Comparison of ENCODE assay signal across 2 cellular contexts in the genomic region with DNA sequence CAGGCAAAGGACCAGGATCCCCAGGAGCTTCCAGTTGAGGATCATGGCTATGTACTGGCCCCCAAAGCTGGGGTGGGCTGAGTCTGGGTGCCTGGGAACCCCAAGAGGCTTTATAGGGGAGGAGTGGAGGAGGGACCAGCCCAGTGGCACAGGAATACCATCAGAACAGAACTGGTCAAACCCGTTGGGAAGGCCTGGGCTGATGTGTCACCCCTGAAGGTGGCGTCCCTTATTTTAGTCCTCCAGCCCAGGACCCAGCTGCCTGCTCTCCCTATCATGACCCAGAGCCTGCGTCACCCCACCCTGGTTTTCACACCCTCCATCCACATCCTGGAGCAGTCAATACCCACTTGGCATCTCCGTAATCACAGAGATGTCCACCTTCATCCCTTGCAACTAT.
TF ChIP-seq lines count a peak whose summit lies in the region.

A gene (minus strand): TSS at position 85 of the 400 bp plus-strand sequence. CDS start 40 bp downstream, at position 45.

TF ChIP-seq in GM23338, 12 proteins besides CTCF, POLR2A, EP300 and RAD21:
- TF ChIP-seq, protein P1, sequence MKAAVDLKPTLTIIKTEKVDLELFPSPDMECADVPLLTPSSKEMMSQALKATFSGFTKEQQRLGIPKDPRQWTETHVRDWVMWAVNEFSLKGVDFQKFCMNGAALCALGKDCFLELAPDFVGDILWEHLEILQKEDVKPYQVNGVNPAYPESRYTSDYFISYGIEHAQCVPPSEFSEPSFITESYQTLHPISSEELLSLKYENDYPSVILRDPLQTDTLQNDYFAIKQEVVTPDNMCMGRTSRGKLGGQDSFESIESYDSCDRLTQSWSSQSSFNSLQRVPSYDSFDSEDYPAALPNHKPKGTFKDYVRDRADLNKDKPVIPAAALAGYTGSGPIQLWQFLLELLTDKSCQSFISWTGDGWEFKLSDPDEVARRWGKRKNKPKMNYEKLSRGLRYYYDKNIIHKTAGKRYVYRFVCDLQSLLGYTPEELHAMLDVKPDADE (IDR thresholded peaks at IDR 0.05), result no peak
- TF ChIP-seq CREB1 (CRISPR knock-in tag; IDR thresholded peaks at IDR 0.05; ENCODE audit: low read depth) (no peak), ZNF114 (CRISPR knock-in tag; IDR thresholded peaks at IDR 0.05) (no peak), ZNF331 (CRISPR knock-in tag; IDR thresholded peaks at IDR 0.05; ENCODE audit: low read depth) (no peak), EZH2 (IDR thresholded peaks at IDR 0.05; ENCODE audit: low read depth, unreplicated experiment) (no peak)
- TF ChIP-seq, protein P2, sequence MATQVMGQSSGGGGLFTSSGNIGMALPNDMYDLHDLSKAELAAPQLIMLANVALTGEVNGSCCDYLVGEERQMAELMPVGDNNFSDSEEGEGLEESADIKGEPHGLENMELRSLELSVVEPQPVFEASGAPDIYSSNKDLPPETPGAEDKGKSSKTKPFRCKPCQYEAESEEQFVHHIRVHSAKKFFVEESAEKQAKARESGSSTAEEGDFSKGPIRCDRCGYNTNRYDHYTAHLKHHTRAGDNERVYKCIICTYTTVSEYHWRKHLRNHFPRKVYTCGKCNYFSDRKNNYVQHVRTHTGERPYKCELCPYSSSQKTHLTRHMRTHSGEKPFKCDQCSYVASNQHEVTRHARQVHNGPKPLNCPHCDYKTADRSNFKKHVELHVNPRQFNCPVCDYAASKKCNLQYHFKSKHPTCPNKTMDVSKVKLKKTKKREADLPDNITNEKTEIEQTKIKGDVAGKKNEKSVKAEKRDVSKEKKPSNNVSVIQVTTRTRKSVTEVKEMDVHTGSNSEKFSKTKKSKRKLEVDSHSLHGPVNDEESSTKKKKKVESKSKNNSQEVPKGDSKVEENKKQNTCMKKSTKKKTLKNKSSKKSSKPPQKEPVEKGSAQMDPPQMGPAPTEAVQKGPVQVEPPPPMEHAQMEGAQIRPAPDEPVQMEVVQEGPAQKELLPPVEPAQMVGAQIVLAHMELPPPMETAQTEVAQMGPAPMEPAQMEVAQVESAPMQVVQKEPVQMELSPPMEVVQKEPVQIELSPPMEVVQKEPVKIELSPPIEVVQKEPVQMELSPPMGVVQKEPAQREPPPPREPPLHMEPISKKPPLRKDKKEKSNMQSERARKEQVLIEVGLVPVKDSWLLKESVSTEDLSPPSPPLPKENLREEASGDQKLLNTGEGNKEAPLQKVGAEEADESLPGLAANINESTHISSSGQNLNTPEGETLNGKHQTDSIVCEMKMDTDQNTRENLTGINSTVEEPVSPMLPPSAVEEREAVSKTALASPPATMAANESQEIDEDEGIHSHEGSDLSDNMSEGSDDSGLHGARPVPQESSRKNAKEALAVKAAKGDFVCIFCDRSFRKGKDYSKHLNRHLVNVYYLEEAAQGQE (IDR thresholded peaks at IDR 0.05; ENCODE audit: unreplicated experiment), result no peak
TF ChIP-seq in GM23338: peak in this region for 0.

TF ChIP-seq in H1, 55 proteins besides CTCF, POLR2A, EP300 and RAD21:
- TF ChIP-seq CBX5 (IDR thresholded peaks at IDR 0.05; ENCODE audit: low read depth, low read length), result no peak
- no peak for TF ChIP-seq RFX5 (IDR thresholded peaks at IDR 0.05; ENCODE audit: borderline replicate concordance, low read depth, low read length)
- no peak for TF ChIP-seq CHD2 (IDR thresholded peaks at IDR 0.05; ENCODE audit: low read length)
- TF ChIP-seq KDM4A (IDR thresholded peaks at IDR 0.05; ENCODE audit: low read depth, low read length, severe bottlenecking), result no peak
- no peak for TF ChIP-seq SP4 (IDR thresholded peaks at IDR 0.05; ENCODE audit: low read length)
- no peak for TF ChIP-seq RNF2 (IDR thresholded peaks at IDR 0.05; ENCODE audit: borderline replicate concordance, low read depth, low read length, missing control alignments, poor library complexity, severe bottlenecking)
- TF ChIP-seq, protein P3, sequence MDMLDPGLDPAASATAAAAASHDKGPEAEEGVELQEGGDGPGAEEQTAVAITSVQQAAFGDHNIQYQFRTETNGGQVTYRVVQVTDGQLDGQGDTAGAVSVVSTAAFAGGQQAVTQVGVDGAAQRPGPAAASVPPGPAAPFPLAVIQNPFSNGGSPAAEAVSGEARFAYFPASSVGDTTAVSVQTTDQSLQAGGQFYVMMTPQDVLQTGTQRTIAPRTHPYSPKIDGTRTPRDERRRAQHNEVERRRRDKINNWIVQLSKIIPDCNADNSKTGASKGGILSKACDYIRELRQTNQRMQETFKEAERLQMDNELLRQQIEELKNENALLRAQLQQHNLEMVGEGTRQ (IDR thresholded peaks at IDR 0.05; ENCODE audit: low read length), result no peak
- no peak for TF ChIP-seq YY1 (IDR thresholded peaks at IDR 0.05; ENCODE audit: low read depth, low read length)
- no peak for TF ChIP-seq BACH1 (IDR thresholded peaks at IDR 0.05; ENCODE audit: low read length)
- TF ChIP-seq, protein P4, sequence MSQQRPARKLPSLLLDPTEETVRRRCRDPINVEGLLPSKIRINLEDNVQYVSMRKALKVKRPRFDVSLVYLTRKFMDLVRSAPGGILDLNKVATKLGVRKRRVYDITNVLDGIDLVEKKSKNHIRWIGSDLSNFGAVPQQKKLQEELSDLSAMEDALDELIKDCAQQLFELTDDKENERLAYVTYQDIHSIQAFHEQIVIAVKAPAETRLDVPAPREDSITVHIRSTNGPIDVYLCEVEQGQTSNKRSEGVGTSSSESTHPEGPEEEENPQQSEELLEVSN (IDR thresholded peaks at IDR 0.05), result no peak
- TF ChIP-seq, protein P5, sequence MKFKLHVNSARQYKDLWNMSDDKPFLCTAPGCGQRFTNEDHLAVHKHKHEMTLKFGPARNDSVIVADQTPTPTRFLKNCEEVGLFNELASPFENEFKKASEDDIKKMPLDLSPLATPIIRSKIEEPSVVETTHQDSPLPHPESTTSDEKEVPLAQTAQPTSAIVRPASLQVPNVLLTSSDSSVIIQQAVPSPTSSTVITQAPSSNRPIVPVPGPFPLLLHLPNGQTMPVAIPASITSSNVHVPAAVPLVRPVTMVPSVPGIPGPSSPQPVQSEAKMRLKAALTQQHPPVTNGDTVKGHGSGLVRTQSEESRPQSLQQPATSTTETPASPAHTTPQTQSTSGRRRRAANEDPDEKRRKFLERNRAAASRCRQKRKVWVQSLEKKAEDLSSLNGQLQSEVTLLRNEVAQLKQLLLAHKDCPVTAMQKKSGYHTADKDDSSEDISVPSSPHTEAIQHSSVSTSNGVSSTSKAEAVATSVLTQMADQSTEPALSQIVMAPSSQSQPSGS (IDR thresholded peaks at IDR 0.05; ENCODE audit: low read length), result no peak
- TF ChIP-seq, protein P6, sequence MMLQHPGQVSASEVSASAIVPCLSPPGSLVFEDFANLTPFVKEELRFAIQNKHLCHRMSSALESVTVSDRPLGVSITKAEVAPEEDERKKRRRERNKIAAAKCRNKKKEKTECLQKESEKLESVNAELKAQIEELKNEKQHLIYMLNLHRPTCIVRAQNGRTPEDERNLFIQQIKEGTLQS (IDR thresholded peaks at IDR 0.05; ENCODE audit: insufficient read depth, low read depth, low read length), result no peak
- TF ChIP-seq FOSL1 (IDR thresholded peaks at IDR 0.05; ENCODE audit: insufficient read depth, low read depth, low read length), result no peak
